In the genomic region with DNA sequence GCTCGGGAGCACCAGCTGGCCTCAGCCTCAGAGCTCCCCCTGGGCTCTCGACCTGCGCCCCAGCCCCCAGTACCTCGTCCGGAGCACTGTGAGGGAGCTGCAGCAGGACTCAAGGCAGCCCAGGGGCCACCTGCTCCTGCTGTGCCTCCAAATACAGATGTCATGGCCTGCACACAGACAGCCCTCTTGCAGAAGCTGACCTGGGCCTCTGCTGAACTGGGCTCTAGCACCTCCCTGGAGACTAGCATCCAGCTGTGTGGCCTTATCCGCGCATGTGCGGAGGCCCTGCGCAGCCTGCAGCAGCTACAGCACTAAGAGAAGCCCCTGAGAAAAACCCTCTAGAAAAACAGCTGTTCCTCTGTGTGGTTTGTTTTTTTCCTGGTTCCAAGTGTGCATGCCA, we compare ENCODE assay signal across 8 cellular contexts. TPM values are rescaled to one million over a fixed set of nuclear protein-coding genes. Genes with fewer than 3 reads are reported as not detected.
DNase-seq lines count a peak whose midpoint lies in the region; ATAC-seq, FAIRE-seq and TF ChIP-seq lines count a peak whose summit lies in the region.

No MANE protein-coding gene starts in this region.

- DNase-seq in bronchial epithelial cell (ENCODE audit: low read depth) (no peak), GOT3 (lab: John Stamatoyannopoulos, UW) (no peak), G401 (ENCODE audit: low spot score) (no peak)

- H3K9ac ChIP-seq in HUES64 (ENCODE audit: low read depth, low read length): no peak overlapping the region
- H3K9ac ChIP-seq in muscle layer of colon (ENCODE audit: low read length): peak overlapping the region; percentile 5

- H3K9me3 ChIP-seq in HUES64 (ENCODE audit: insufficient read depth, low read depth, low read length): no peaks in the 10 kb centered on the region
- H3K9me3 ChIP-seq in muscle layer of colon (ENCODE audit: low read length): no peaks in the 10 kb centered on the region

- H2AFZ ChIP-seq in ACC112 (ENCODE audit: low read length, unreplicated experiment): no peak overlapping the region

- ATAC-seq in HG02970 (IDR thresholded peaks at IDR 0.05; ENCODE audit: low FRiP score, unreplicated experiment) (no peak), GM18520 (IDR thresholded peaks at IDR 0.05; ENCODE audit: unreplicated experiment) (no peak)

- FAIRE-seq in bronchial epithelial cell (lab: Jason Lieb, UNC): no peak

- H3K79me2 ChIP-seq in ACC112 (ENCODE audit: control insufficient read depth, insufficient read depth, low read length, unreplicated experiment): peaks cover 56% of the 10 kb centered on the region

- H3K27me3 ChIP-seq in ACC112 (ENCODE audit: insufficient read depth, low read length) (no peaks in the 10 kb centered on the region), HUES64 (ENCODE audit: insufficient read depth, low read length) (peaks cover 24% of the 10 kb centered on the region), bronchial epithelial cell (ENCODE audit: control insufficient read depth, insufficient read depth, low read length) (no peaks in the 10 kb centered on the region), muscle layer of colon (ENCODE audit: control insufficient read depth in 1 of 2, insufficient read depth in 2 of 2, low read length in 2 of 2) (no peaks in the 10 kb centered on the region)

- no peaks in the 10 kb centered on the region for H3K36me3 ChIP-seq in ACC112 (ENCODE audit: insufficient read depth, low read length)
- no peaks in the 10 kb centered on the region for H3K36me3 ChIP-seq in HUES64 (ENCODE audit: insufficient read depth, low read length)
- peaks cover 3% of the 10 kb centered on the region for H3K36me3 ChIP-seq in bronchial epithelial cell (ENCODE audit: control insufficient read depth, insufficient read depth, low read length)
- H3K36me3 ChIP-seq in muscle layer of colon (ENCODE audit: insufficient read depth, low read length): peaks cover 5% of the 10 kb centered on the region

- 89% methylated on average over 9 of the region's 9 CpGs for WGBS in HUES64

- peaks cover 39% of the 10 kb centered on the region for H3K4me1 ChIP-seq in ACC112 (ENCODE audit: control insufficient read depth, insufficient read depth, low read length, unreplicated experiment)
- peaks cover 28% of the 10 kb centered on the region; the same call in 1 of the 2 replicates for H3K4me1 ChIP-seq in HUES64 (ENCODE audit: insufficient read depth, low read length)
- peaks cover 57% of the 10 kb centered on the region for H3K4me1 ChIP-seq in muscle layer of colon (ENCODE audit: insufficient read depth, low read length)

- no peak for TF ChIP-seq CTCF in bronchial epithelial cell (IDR thresholded peaks at IDR 0.05; ENCODE audit: insufficient read depth, low read length, severe bottlenecking)

- H3K27ac ChIP-seq in ACC112 (ENCODE audit: low read depth, low read length) (no peak overlapping the region), HUES64 (ENCODE audit: low read depth, low read length) (no peak overlapping the region), muscle layer of colon (ENCODE audit: low read depth, low read length) (peak overlapping the region; percentile 95)

- H3K4me3 ChIP-seq in ACC112 (ENCODE audit: low read depth, low read length) (peak overlapping the region; percentile 92), HUES64 (ENCODE audit: low read length) (peak overlapping the region; percentile 90), bronchial epithelial cell (ENCODE audit: low read depth, low read length) (peak overlapping the region; percentile 93), muscle layer of colon (ENCODE audit: low read depth in 1 of 2, low read length in 2 of 2) (peak overlapping the region in 1 of 2 donors; percentile 88)

- in situ Hi-C loops in G401 (cut with HindIII; ENCODE audit: low sequenced_read_pairs): no loop called here

RNA-seq across cellular contexts. Expression of a gene that starts 0.9 kb away (rescaled TPM):
- 20.7 TPM for polyA plus RNA-seq in HUES64 (2013, experiment 1 of 2)
- 24.2 TPM for polyA plus RNA-seq in HUES64 (2013, experiment 2 of 2)
- 10.6 and 10.8 TPM in 2 replicates for total RNA-seq in bronchial epithelial cell
- 28.1 and 58.6 TPM in 2 replicates for total RNA-seq in G401 (2014; rRNA removed; shearing (Covaris generic))

RNA-seq across cellular contexts. Expression of a gene that starts 1.1 kb away (rescaled TPM):
- polyA plus RNA-seq in HUES64 (2013, experiment 1 of 2): 58.0 TPM
- polyA plus RNA-seq in HUES64 (2013, experiment 2 of 2): 49.1 TPM
- total RNA-seq in bronchial epithelial cell: 30.3 and 43.4 TPM in 2 replicates
- total RNA-seq in G401 (2014; rRNA removed; shearing (Covaris generic)): 72.3 and 72.7 TPM in 2 replicates

RNA-seq across cellular contexts. Expression of a gene that starts 4.4 kb away (rescaled TPM):
- 2.9 TPM for polyA plus RNA-seq in HUES64 (2013, experiment 1 of 2)
- 4.2 TPM for polyA plus RNA-seq in HUES64 (2013, experiment 2 of 2)
- total RNA-seq in bronchial epithelial cell: 31.6 and 62.0 TPM in 2 replicates
- total RNA-seq in G401 (2014; rRNA removed; shearing (Covaris generic)): 8.7 and 16.5 TPM in 2 replicates

RNA-seq across cellular contexts. Expression of a gene that starts 13.3 kb away (rescaled TPM):
- 5.0 TPM for polyA plus RNA-seq in HUES64 (2013, experiment 1 of 2)
- polyA plus RNA-seq in HUES64 (2013, experiment 2 of 2): 7.1 TPM
- total RNA-seq in bronchial epithelial cell: 22.5 and 35.0 TPM in 2 replicates
- 32.5 and 53.2 TPM in 2 replicates for total RNA-seq in G401 (2014; rRNA removed; shearing (Covaris generic))

RNA-seq across cellular contexts. Expression of a gene that starts 24.2 kb away (rescaled TPM):
- 0.60 TPM for polyA plus RNA-seq in HUES64 (2013, experiment 1 of 2)
- 0.32 TPM for polyA plus RNA-seq in HUES64 (2013, experiment 2 of 2)
- total RNA-seq in bronchial epithelial cell: 0.79 and 4.1 TPM in 2 replicates
- total RNA-seq in G401 (2014; rRNA removed; shearing (Covaris generic)): 0.12 TPM in 1 of 2 replicates, not detected in the other
